ENCODE assay signal across 19 cellular contexts in genomic region chr10:113162960-113163359, GRCh38.
"Had no signal": no experiment of that assay in that cellular context is flagged by ENCODE, and none has a peak within 500 bp of the region (broad histone marks: within the 10 kb centered on the region; RNA-seq: fewer than 3 reads in every experiment).

No MANE protein-coding gene starts in this region.

- H3K27me3 Mint-ChIP-seq: activated CD8-positive, alpha-beta T cell treated with anti-CD3 and anti-CD28 coated beads for 36 hours; activated naive CD8-positive, alpha-beta T cell treated with anti-CD3 and anti-CD28 coated beads for 36 hours; effector memory CD8-positive, alpha-beta T cell had no signal

- H3K4me3 ChIP-seq: lower lobe of right lung, ovary, skin epidermis, suprapubic skin, upper lobe of right lung had no signal

- H3K9me3 Mint-ChIP-seq: activated CD8-positive, alpha-beta T cell treated with anti-CD3 and anti-CD28 coated beads for 36 hours; activated naive CD8-positive, alpha-beta T cell treated with anti-CD3 and anti-CD28 coated beads for 36 hours; effector memory CD8-positive, alpha-beta T cell; T-helper 1 cell treated with Interleukin-12 subunit alpha and Interleukin-12 subunit beta and Interleukin-4 antibody, amounts not matched to agents 30 μg/mL and 1 μg/mL, for 36 hours had no signal

- H3K4me1 ChIP-seq: upper lobe of right lung had no signal

- H3K27ac ChIP-seq: brain microvascular endothelial cell, lower lobe of right lung, ovary, suprapubic skin, upper lobe of right lung had no signal

- H3K36me3 ChIP-seq: ovary had no signal

- H3K27me3 ChIP-seq: brain microvascular endothelial cell, ovary, suprapubic skin, upper lobe of right lung had no signal

- ATAC-seq: activated CD4-positive, alpha-beta T cell treated with anti-CD3 and anti-CD28 coated beads for 36 hours; activated CD8-positive, alpha-beta T cell treated with anti-CD3 and anti-CD28 coated beads for 36 hours; effector memory CD8-positive, alpha-beta T cell; left colon; lower lobe of right lung had no signal

- H3K4me1 Mint-ChIP-seq: activated CD4-positive, alpha-beta T cell treated with anti-CD3 and anti-CD28 coated beads for 36 hours; activated naive CD8-positive, alpha-beta T cell treated with anti-CD3 and anti-CD28 coated beads for 36 hours had no signal

- H3K27ac Mint-ChIP-seq: activated CD4-positive, alpha-beta T cell treated with anti-CD3 and anti-CD28 coated beads for 36 hours; activated CD8-positive, alpha-beta T cell treated with anti-CD3 and anti-CD28 coated beads for 36 hours; activated naive CD8-positive, alpha-beta T cell treated with anti-CD3 and anti-CD28 coated beads for 36 hours; effector memory CD8-positive, alpha-beta T cell; T-helper 1 cell treated with Interleukin-12 subunit alpha and Interleukin-12 subunit beta and Interleukin-4 antibody, amounts not matched to agents 30 μg/mL and 1 μg/mL, for 36 hours had no signal

- DNase-seq: activated CD4-positive, alpha-beta T cell treated with anti-CD3 and anti-CD28 coated beads for 36 hours; activated CD8-positive, alpha-beta memory T cell treated with anti-CD3 and anti-CD28 coated beads, Interleukin-2, amount 50 U/mL, for 4 hours; activated CD8-positive, alpha-beta T cell treated with anti-CD3 and anti-CD28 coated beads for 36 hours; activated naive CD8-positive, alpha-beta T cell treated with anti-CD3 and anti-CD28 coated beads for 36 hours; activated T-cell treated with anti-CD3 and anti-CD28 coated beads, Interleukin-2, amount 50 U/mL, for 48 hours; amygdala; brain microvascular endothelial cell; dermis blood vessel endothelial cell; effector memory CD8-positive, alpha-beta T cell; left colon; lower lobe of right lung; ovary; retina; stimulated activated CD4-positive, alpha-beta T cell treated with anti-CD3 and anti-CD28 coated beads, Interleukin-4, amount 100 ng/mL, for 24 hours; stimulated activated naive CD4-positive, alpha-beta T cell; upper lobe of right lung had no signal

- H3K4me3 Mint-ChIP-seq: activated CD4-positive, alpha-beta T cell treated with anti-CD3 and anti-CD28 coated beads for 36 hours; activated CD8-positive, alpha-beta T cell treated with anti-CD3 and anti-CD28 coated beads for 36 hours; activated naive CD8-positive, alpha-beta T cell treated with anti-CD3 and anti-CD28 coated beads for 36 hours; effector memory CD8-positive, alpha-beta T cell; T-helper 1 cell treated with Interleukin-12 subunit alpha and Interleukin-12 subunit beta and Interleukin-4 antibody, amounts not matched to agents 30 μg/mL and 1 μg/mL, for 36 hours had no signal

- H3K9me3 ChIP-seq: lower lobe of right lung, ovary, suprapubic skin, upper lobe of right lung had no signal
